9 cellular contexts compared by ENCODE assay signal in the genomic region with DNA sequence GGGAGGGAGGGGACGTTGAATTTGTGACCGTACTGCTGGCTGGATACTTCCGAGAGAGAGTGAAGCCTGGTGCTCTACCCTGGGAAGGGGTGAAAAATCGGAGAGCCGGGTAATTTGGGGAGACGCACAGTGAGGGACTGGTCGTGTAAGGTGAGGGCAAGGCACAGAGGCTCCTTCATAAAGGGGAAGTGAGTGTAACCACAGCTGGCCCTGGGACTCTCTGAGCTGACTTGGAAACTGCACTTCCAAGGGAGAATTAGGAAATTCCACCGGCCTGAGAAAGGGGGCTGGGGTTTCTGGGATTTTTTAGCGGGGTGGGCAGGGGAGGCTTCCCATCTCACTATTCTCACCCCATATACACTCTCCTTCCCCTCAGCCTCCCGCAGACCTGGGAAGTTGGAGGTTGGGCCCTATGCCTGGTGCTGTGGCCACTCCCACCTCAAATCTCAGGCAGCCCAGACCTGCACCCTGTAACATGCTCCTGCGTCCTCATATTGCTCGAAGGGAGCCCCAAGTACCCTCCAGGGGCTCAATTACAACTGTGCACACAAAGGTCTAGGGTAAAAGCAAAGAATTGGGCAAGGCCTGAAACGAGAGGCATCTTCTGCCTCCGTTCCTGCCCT.
A peak's percentile ranks its signal among the peaks of the same experiment; 100 is the strongest.
DNase-seq lines count a peak whose midpoint lies in the region; ATAC-seq, FAIRE-seq and TF ChIP-seq lines count a peak whose summit lies in the region.
"Had no signal": no experiment of that assay in that cellular context is flagged by ENCODE, and none has a peak within 500 bp of the region (broad histone marks: within the 10 kb centered on the region; RNA-seq: fewer than 3 reads in every experiment).

No MANE protein-coding gene starts in this region.

- TF ChIP-seq POLR2A in right lobe of liver (IDR thresholded peaks at IDR 0.05), result no peak
- no peak for TF ChIP-seq POLR2A in tibial nerve (IDR thresholded peaks at IDR 0.05)

- H3K9me3 ChIP-seq in right lobe of liver (no peaks in the 10 kb centered on the region), tibial nerve (no peaks in the 10 kb centered on the region)

- H3K27ac ChIP-seq in right lobe of liver (no peak overlapping the region), tibial nerve (peak overlapping the region in 3 of 4 donors; percentile 69 to 78 (median 70))
- H3K27ac ChIP-seq: C4-2B had no signal

- H3K4me3 ChIP-seq in bronchial epithelial cell (ENCODE audit: low read depth, low read length), result peak overlapping the region; percentile 80
- peak overlapping the region in 1 of 3 donors; percentile 33 for H3K4me3 ChIP-seq in right lobe of liver
- H3K4me3 ChIP-seq in tibial nerve, result peak overlapping the region; percentile 39 to 73 (median 63)

- H3K36me3 ChIP-seq in bronchial epithelial cell (ENCODE audit: control insufficient read depth, insufficient read depth, low read length) (no peaks in the 10 kb centered on the region), right lobe of liver (no peaks in the 10 kb centered on the region), tibial nerve (no peaks in the 10 kb centered on the region)

- no peaks in the 10 kb centered on the region for H3K27me3 ChIP-seq in bronchial epithelial cell (ENCODE audit: control insufficient read depth, insufficient read depth, low read length)
- H3K27me3 ChIP-seq in right lobe of liver, result no peaks in the 10 kb centered on the region
- H3K27me3 ChIP-seq in tibial nerve, result no peaks in the 10 kb centered on the region

- H3K36me3 Mint-ChIP-seq in activated CD4-positive, alpha-beta T cell treated with anti-CD3 and anti-CD28 coated beads, Interleukin-2, amount 10 ng/mL, durations not matched to agents 24 days and 14 days (ENCODE audit: low read depth), result no peaks in the 10 kb centered on the region

- TF ChIP-seq EP300 in tibial nerve (IDR thresholded peaks at IDR 0.05), result no peak

- no peak overlapping the region for H3K27ac Mint-ChIP-seq in activated CD4-positive, alpha-beta T cell treated with anti-CD3 and anti-CD28 coated beads, Interleukin-2, amount 10 ng/mL, durations not matched to agents 24 days and 14 days

- TF ChIP-seq CTCF in bronchial epithelial cell (IDR thresholded peaks at IDR 0.05; ENCODE audit: insufficient read depth, low read length, severe bottlenecking), result no peak
- TF ChIP-seq CTCF in right lobe of liver (IDR thresholded peaks at IDR 0.05), result no peak
- TF ChIP-seq CTCF in tibial nerve (IDR thresholded peaks at IDR 0.05), result no peak

- intact Hi-C loops in activated CD4-positive, alpha-beta T cell treated with anti-CD3 and anti-CD28 coated beads, Interleukin-2, amount 10 ng/mL, durations not matched to agents 24 days and 14 days (cut with micrococcal nuclease), result no loop called here
- intact Hi-C loops in right lobe of liver (cut with DNase I), result no loop called here

- DNase-seq in activated CD4-positive, alpha-beta T cell treated with anti-CD3 and anti-CD28 coated beads, Interleukin-2, amount 10 ng/mL, durations not matched to agents 24 days and 14 days, result no peak
- no peak for DNase-seq in activated CD4-positive, alpha-beta T cell treated with anti-CD3 and anti-CD28 coated beads for 48 hours
- no peak for DNase-seq in bronchial epithelial cell (ENCODE audit: low read depth)
- DNase-seq in right lobe of liver, result no peak
- no peak for DNase-seq in tibial nerve (ENCODE audit: low spot score in 2 of 2)
- no peak for DNase-seq in COLO668 (lab: John Stamatoyannopoulos, UW; ENCODE audit: unreplicated experiment)
- DNase-seq in T1000 (lab: John Stamatoyannopoulos, UW), result no peak
- no peak for DNase-seq in HuH-7 (ENCODE audit: low spot score)

- H3K4me1 ChIP-seq in right lobe of liver (peaks cover 0 to 13% (median 0%) of the 10 kb centered on the region in 4 donors), tibial nerve (peaks cover 0 to 69% (median 24%) of the 10 kb centered on the region in 4 donors)

- H3K4me1 Mint-ChIP-seq in activated CD4-positive, alpha-beta T cell treated with anti-CD3 and anti-CD28 coated beads, Interleukin-2, amount 10 ng/mL, durations not matched to agents 24 days and 14 days, result peaks cover 6% of the 10 kb centered on the region

- FAIRE-seq in bronchial epithelial cell (lab: Jason Lieb, UNC), result no peak

- peaks cover 66% of the 10 kb centered on the region for H3K27me3 Mint-ChIP-seq in activated CD4-positive, alpha-beta T cell treated with anti-CD3 and anti-CD28 coated beads, Interleukin-2, amount 10 ng/mL, durations not matched to agents 24 days and 14 days

- peak in 3 of 4 donors; percentile 25 to 43 (median 37) for ATAC-seq in right lobe of liver

- peak overlapping the region; percentile 67 for H3K4me3 Mint-ChIP-seq in activated CD4-positive, alpha-beta T cell treated with anti-CD3 and anti-CD28 coated beads, Interleukin-2, amount 10 ng/mL, durations not matched to agents 24 days and 14 days

- no peaks in the 10 kb centered on the region for H3K9me3 Mint-ChIP-seq in activated CD4-positive, alpha-beta T cell treated with anti-CD3 and anti-CD28 coated beads, Interleukin-2, amount 10 ng/mL, durations not matched to agents 24 days and 14 days

- 23% methylated on average over 8 of the region's 14 CpGs for WGBS in right lobe of liver (ENCODE audit: insufficient coverage, low coverage, low lambda C conversion rate, missing lambda C conversion rate)
- 52 to 54% methylated on average over 14 of the region's 14 CpGs for WGBS in tibial nerve, 2 donors

Comparison
In these comparisons a context has a peak if more than half of its experiments do, and no peak if none do; other contexts are left out.
1. H3K27ac ChIP-seq: peak in tibial nerve (3 of 4); none in right lobe of liver (0 of 3).